27 cellular contexts compared by ENCODE assay signal in genomic region chr18:78927156-78927555, GRCh38. TPM values are rescaled to one million over a fixed set of nuclear protein-coding genes. Genes with fewer than 3 reads are reported as not detected.
"Had no signal": no experiment of that assay in that cellular context is flagged by ENCODE, and none has a peak within 500 bp of the region (broad histone marks: within the 10 kb centered on the region; RNA-seq: fewer than 3 reads in every experiment).

No MANE protein-coding gene starts in this region.

- H3K4me3 Mint-ChIP-seq: activated B cell treated with CpG ODN at 0.5 μM for 24 hours; activated CD4-positive, alpha-beta T cell treated with anti-CD3 and anti-CD28 coated beads, Interleukin-2, amount 10 ng/mL, durations not matched to agents 24 days and 14 days; activated CD8-positive, alpha-beta memory T cell treated with anti-CD3 and anti-CD28 coated beads, Interleukin-2, amount 10 ng/mL, durations not matched to agents 7 days and 5 days; activated naive CD4-positive, alpha-beta T cell treated with anti-CD3 and anti-CD28 coated beads, Interleukin-2, amount 50 U/mL, for 24 hours; activated T-cell treated with anti-CD3 and anti-CD28 coated beads, Interleukin-2, amount 50 U/mL, for 24 hours; activated T-helper 1 cell treated with anti-CD3 and anti-CD28 coated beads, Interleukin-12 subunit alpha, Interleukin-12 subunit beta, Interleukin-2, Interleukin-4 antibody, amounts not matched to agents 30 ng/mL and 10 ng/mL and 1 ng/mL, durations not matched to agents 14 hours and 24 hours and 36 hours; brain; central memory CD8-positive, alpha-beta T cell; T-helper 17 cell had no signal

- ATAC-seq: activated CD8-positive, alpha-beta memory T cell treated with anti-CD3 and anti-CD28 coated beads, Interleukin-2, amount 10 ng/mL, durations not matched to agents 7 days and 5 days; SK-N-SH treated with all-trans-retinoic acid at 6 μM for 48 hours; T-helper 17 cell had no signal

- H3K36me3 Mint-ChIP-seq: activated CD8-positive, alpha-beta memory T cell treated with anti-CD3 and anti-CD28 coated beads, Interleukin-2, amount 10 ng/mL, durations not matched to agents 7 days and 5 days; activated naive CD4-positive, alpha-beta T cell treated with anti-CD3 and anti-CD28 coated beads, Interleukin-2, amount 50 U/mL, for 24 hours; brain had no signal

- H3K27ac ChIP-seq: SJSA1 had no signal

- H3K27ac Mint-ChIP-seq: activated B cell treated with CpG ODN at 0.5 μM for 24 hours; activated CD4-positive, alpha-beta T cell treated with anti-CD3 and anti-CD28 coated beads, Interleukin-2, amount 10 ng/mL, durations not matched to agents 24 days and 14 days; activated CD8-positive, alpha-beta memory T cell treated with anti-CD3 and anti-CD28 coated beads, Interleukin-2, amount 10 ng/mL, durations not matched to agents 7 days and 5 days; activated naive CD4-positive, alpha-beta T cell treated with anti-CD3 and anti-CD28 coated beads, Interleukin-2, amount 50 U/mL, for 24 hours; activated T-cell treated with anti-CD3 and anti-CD28 coated beads, Interleukin-2, amount 50 U/mL, for 24 hours; activated T-helper 1 cell treated with anti-CD3 and anti-CD28 coated beads, Interleukin-12 subunit alpha, Interleukin-12 subunit beta, Interleukin-2, Interleukin-4 antibody, amounts not matched to agents 30 ng/mL and 10 ng/mL and 1 ng/mL, durations not matched to agents 14 hours and 24 hours and 36 hours; brain; T-helper 17 cell had no signal

- H3K27me3 ChIP-seq: SJSA1 had no signal

- H3K27me3 Mint-ChIP-seq: activated B cell treated with CpG ODN at 0.5 μM for 24 hours; activated CD4-positive, alpha-beta T cell treated with anti-CD3 and anti-CD28 coated beads, Interleukin-2, amount 10 ng/mL, durations not matched to agents 24 days and 14 days; activated naive CD4-positive, alpha-beta T cell treated with anti-CD3 and anti-CD28 coated beads, Interleukin-2, amount 50 U/mL, for 24 hours; activated T-cell treated with anti-CD3 and anti-CD28 coated beads, Interleukin-2, amount 50 U/mL, for 24 hours; central memory CD8-positive, alpha-beta T cell had no signal

- H3K9me3 Mint-ChIP-seq: activated B cell treated with CpG ODN at 0.5 μM for 24 hours; activated CD4-positive, alpha-beta T cell treated with anti-CD3 and anti-CD28 coated beads, Interleukin-2, amount 10 ng/mL, durations not matched to agents 24 days and 14 days; activated naive CD4-positive, alpha-beta T cell treated with anti-CD3 and anti-CD28 coated beads, Interleukin-2, amount 50 U/mL, for 24 hours; activated T-cell treated with anti-CD3 and anti-CD28 coated beads, Interleukin-2, amount 50 U/mL, for 24 hours; activated T-helper 1 cell treated with anti-CD3 and anti-CD28 coated beads, Interleukin-12 subunit alpha, Interleukin-12 subunit beta, Interleukin-2, Interleukin-4 antibody, amounts not matched to agents 30 ng/mL and 10 ng/mL and 1 ng/mL, durations not matched to agents 14 hours and 24 hours and 36 hours; central memory CD8-positive, alpha-beta T cell had no signal

- H3K36me3 ChIP-seq: SJSA1 had no signal

- DNase-seq: activated B cell treated with CpG ODN at 0.5 μM for 24 hours; activated CD4-positive, alpha-beta T cell treated with anti-CD3 and anti-CD28 coated beads for 1 hour; activated CD4-positive, alpha-beta T cell treated with anti-CD3 and anti-CD28 coated beads, Interleukin-2, amount 10 ng/mL, durations not matched to agents 24 days and 14 days; activated CD4-positive, alpha-beta T cell treated with anti-CD3 and anti-CD28 coated beads, Interleukin-2, amount 50 U/mL, for 48 hours; activated CD8-positive, alpha-beta memory T cell treated with anti-CD3 and anti-CD28 coated beads, Interleukin-2, amount 10 ng/mL, durations not matched to agents 7 days and 5 days; activated effector memory CD4-positive, alpha-beta T cell treated with Interleukin-2 at 50 U/mL for 16 hours; activated naive CD4-positive, alpha-beta T cell; activated T-cell treated with anti-CD3 and anti-CD28 coated beads, Interleukin-2, amount 50 U/mL, for 24 hours; amygdala; KG1; NCI-H1092; NCI-H1694 treated with DMSO at 0.1 percent for 48 hours; NCI-H2029 treated with DMSO at 0.1 percent for 48 hours; NCI-H345; NCI-H510A; NCI-H526 treated with DMSO at 0.1 percent for 48 hours; SHP77; T-helper 17 cell; T-helper 9 cell had no signal

- H3K4me3 ChIP-seq: SJSA1 had no signal

- H3K4me1 ChIP-seq: SJSA1 had no signal

- H3K4me1 Mint-ChIP-seq: activated B cell treated with CpG ODN at 0.5 μM for 24 hours; activated CD4-positive, alpha-beta T cell treated with anti-CD3 and anti-CD28 coated beads, Interleukin-2, amount 10 ng/mL, durations not matched to agents 24 days and 14 days; activated CD8-positive, alpha-beta memory T cell treated with anti-CD3 and anti-CD28 coated beads, Interleukin-2, amount 10 ng/mL, durations not matched to agents 7 days and 5 days; activated naive CD4-positive, alpha-beta T cell treated with anti-CD3 and anti-CD28 coated beads, Interleukin-2, amount 50 U/mL, for 24 hours; central memory CD8-positive, alpha-beta T cell; T-helper 17 cell had no signal

RNA-seq across cellular contexts. Expression of gene SALL3, which starts 52.5 kb away (rescaled TPM):
- total RNA-seq: activated B cell treated with CpG ODN at 0.5 μM for 24 hours; activated CD4-positive, alpha-beta T cell treated with anti-CD3 and anti-CD28 coated beads, Interleukin-2, amount 10 ng/mL, durations not matched to agents 24 days and 14 days; activated CD8-positive, alpha-beta memory T cell treated with anti-CD3 and anti-CD28 coated beads, Interleukin-2, amount 10 ng/mL, durations not matched to agents 7 days and 5 days; activated T-helper 1 cell treated with anti-CD3 and anti-CD28 coated beads, Interleukin-12 subunit alpha, Interleukin-12 subunit beta, Interleukin-2, Interleukin-4 antibody, amounts not matched to agents 30 ng/mL and 10 ng/mL and 1 ng/mL, durations not matched to agents 14 hours and 24 hours and 36 hours; LHCN-M2; M059J; T-helper 17 cell had no signal
